Comparison of ENCODE assay signal across 23 cellular contexts in the genomic region with DNA sequence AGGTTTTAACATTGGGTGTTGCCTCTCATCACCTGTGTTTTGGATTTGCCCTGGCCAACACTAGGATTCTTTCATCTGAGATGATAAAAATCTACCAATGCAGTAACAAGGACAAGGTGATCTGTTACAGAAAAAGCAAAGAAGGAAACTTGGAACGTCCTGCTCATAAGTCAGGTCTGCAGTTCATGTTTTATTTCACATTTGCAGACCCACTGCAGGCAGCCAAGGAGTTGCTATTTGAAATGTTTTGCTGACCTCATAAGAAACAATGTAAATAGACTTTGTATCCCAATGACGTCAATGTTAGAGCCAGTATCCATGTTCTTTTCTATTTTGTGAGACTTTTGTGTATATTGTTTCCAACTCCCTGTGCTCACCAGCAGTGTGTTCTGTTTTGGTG.
"Had no signal": no experiment of that assay in that cellular context is flagged by ENCODE, and none has a peak within 500 bp of the region (broad histone marks: within the 10 kb centered on the region; RNA-seq: fewer than 3 reads in every experiment).

No MANE protein-coding gene starts in this region.

- FAIRE-seq: frontal cortex, TTC549 had no signal

- H3K4me1 ChIP-seq: psoas muscle, suprapubic skin, tibial nerve, uterus had no signal

- H3K27ac ChIP-seq: psoas muscle, skin epidermis, suprapubic skin, tibial nerve, uterus had no signal

- ATAC-seq: left ventricle myocardium superior; natural killer cell treated with Interleukin-12 subunit alpha and Interleukin-12 subunit beta and Interleukin-15 and Interleukin-18, amount 100 ng/mL, for 72 hours; psoas muscle; right cardiac atrium; T-cell had no signal

- H3K27me3 ChIP-seq: suprapubic skin, tibial nerve, uterus had no signal

- DNase-seq: activated CD4-positive, alpha-beta T cell treated with anti-CD3 and anti-CD28 coated beads, Interleukin-2, amount 50 U/mL, for 4 hours; activated CD8-positive, alpha-beta memory T cell treated with anti-CD3 and anti-CD28 coated beads, Interleukin-2, amount 50 U/mL, for 48 hours; activated effector memory CD4-positive, alpha-beta T cell treated with Interleukin-2 at 50 U/mL for 16 hours; activated naive CD4-positive, alpha-beta T cell treated with anti-CD3 and anti-CD28 coated beads, Interleukin-2, amount 10 ng/mL, durations not matched to agents 7 days and 5 days; activated T-cell treated with anti-CD3 and anti-CD28 coated beads, Interleukin-2, amount 50 U/mL, for 48 hours; amygdala; caudate nucleus; dermis blood vessel endothelial cell; effector memory CD4-positive, alpha-beta T cell; hippocampal formation; left ventricle myocardium superior; mammary epithelial cell; psoas muscle; right cardiac atrium; stimulated activated CD4-positive, alpha-beta T cell treated with anti-CD3 and anti-CD28 coated beads, Interleukin-1b, Interleukin-23, amount 100 ng/mL, for 48 hours; T-cell; uterus had no signal

- H3K9me3 ChIP-seq: psoas muscle, suprapubic skin, tibial nerve, uterus had no signal

- H3K36me3 ChIP-seq: suprapubic skin, tibial nerve, uterus had no signal

- H3K4me3 ChIP-seq: psoas muscle, skin epidermis, suprapubic skin, tibial nerve, uterus had no signal
